Comparison of ENCODE assay signal across 28 cellular contexts in the genomic region with DNA sequence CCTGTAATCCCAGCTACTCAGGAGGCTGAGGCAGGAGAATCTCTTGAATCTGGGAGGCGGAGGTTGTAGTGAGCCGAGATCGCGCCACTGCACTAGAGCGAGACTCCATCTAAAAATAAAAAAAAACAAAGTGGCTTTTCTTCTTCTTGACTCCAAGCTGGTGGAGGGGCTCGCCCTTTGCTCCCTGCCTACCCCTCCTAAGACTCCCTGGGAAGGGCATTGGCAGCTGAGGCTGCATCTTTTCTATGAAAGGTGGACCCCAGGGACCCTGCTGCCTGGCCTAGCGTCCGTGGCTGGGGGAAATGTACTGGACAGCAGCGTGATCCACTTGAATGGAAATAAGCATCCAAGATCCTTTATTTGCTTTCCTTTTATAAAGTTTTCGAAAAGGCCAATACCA. TPM values are rescaled to one million over a fixed set of nuclear protein-coding genes. Genes with fewer than 3 reads are reported as not detected.
"Had no signal": no experiment of that assay in that cellular context is flagged by ENCODE, and none has a peak within 500 bp of the region (broad histone marks: within the 10 kb centered on the region; RNA-seq: fewer than 3 reads in every experiment).

No MANE protein-coding gene starts in this region.

- H3K36me3 Mint-ChIP-seq: natural killer cell; stimulated activated effector memory CD8-positive, alpha-beta T cell treated with anti-CD3 and anti-CD28 coated beads, Interleukin-12 subunit alpha, Interleukin-12 subunit beta, amount 100 ng/mL, for 72 hours; stimulated activated naive B cell treated with anti-CD40 and anti-IgM and Interleukin-4, amounts not matched to agents 10 μg/mL and 1 μg/mL and 100 μg/mL, for 72 hours had no signal

- H3K4me1 Mint-ChIP-seq: natural killer cell; stimulated activated effector memory CD8-positive, alpha-beta T cell treated with anti-CD3 and anti-CD28 coated beads, Interleukin-12 subunit alpha, Interleukin-12 subunit beta, amount 100 ng/mL, for 72 hours had no signal

- H3K27ac Mint-ChIP-seq: natural killer cell; nephron; stimulated activated effector memory CD8-positive, alpha-beta T cell treated with anti-CD3 and anti-CD28 coated beads, Interleukin-12 subunit alpha, Interleukin-12 subunit beta, amount 100 ng/mL, for 72 hours; stimulated activated naive B cell treated with anti-CD40 and anti-IgM and Interleukin-4, amounts not matched to agents 10 μg/mL and 1 μg/mL and 100 μg/mL, for 72 hours; stimulated activated naive CD8-positive, alpha-beta T cell treated with anti-CD3 and anti-CD28 coated beads, Interleukin-15, Interleukin-2, amounts not matched to agents 100 ng/mL and 50 ng/mL, for 24 hours had no signal

- H3K9me3 Mint-ChIP-seq: naive thymus-derived CD4-positive, alpha-beta T cell; natural killer cell; nephron; stimulated activated effector memory CD8-positive, alpha-beta T cell treated with anti-CD3 and anti-CD28 coated beads, Interleukin-12 subunit alpha, Interleukin-12 subunit beta, amount 100 ng/mL, for 72 hours; stimulated activated naive B cell treated with anti-CD40 and anti-IgM and Interleukin-4, amounts not matched to agents 10 μg/mL and 1 μg/mL and 100 μg/mL, for 72 hours; stimulated activated naive CD8-positive, alpha-beta T cell treated with anti-CD3 and anti-CD28 coated beads, Interleukin-15, Interleukin-2, amounts not matched to agents 100 ng/mL and 50 ng/mL, for 24 hours had no signal

- H3K4me1 ChIP-seq: parathyroid adenoma, sigmoid colon, vagina had no signal

- H3K9me3 ChIP-seq: ovary, psoas muscle, right lobe of liver, sigmoid colon, stomach, thoracic aorta, thyroid gland, tibial nerve, upper lobe of left lung, vagina had no signal

- H3K4me3 Mint-ChIP-seq: naive thymus-derived CD4-positive, alpha-beta T cell; natural killer cell; nephron; stimulated activated effector memory CD8-positive, alpha-beta T cell treated with anti-CD3 and anti-CD28 coated beads, Interleukin-12 subunit alpha, Interleukin-12 subunit beta, amount 100 ng/mL, for 72 hours; stimulated activated naive B cell treated with anti-CD40 and anti-IgM and Interleukin-4, amounts not matched to agents 10 μg/mL and 1 μg/mL and 100 μg/mL, for 72 hours; stimulated activated naive CD8-positive, alpha-beta T cell treated with anti-CD3 and anti-CD28 coated beads, Interleukin-15, Interleukin-2, amounts not matched to agents 100 ng/mL and 50 ng/mL, for 24 hours had no signal

- H3K27ac ChIP-seq: ovary, parathyroid adenoma, psoas muscle, right lobe of liver, sigmoid colon, stomach, thoracic aorta, thyroid gland, tibial nerve, upper lobe of left lung, vagina had no signal

- ATAC-seq: naive thymus-derived CD4-positive, alpha-beta T cell; natural killer cell; psoas muscle; right cardiac atrium; right lobe of liver; stimulated activated effector memory CD8-positive, alpha-beta T cell treated with anti-CD3 and anti-CD28 coated beads, Interleukin-12 subunit alpha, Interleukin-12 subunit beta, amount 100 ng/mL, for 72 hours; stimulated activated naive B cell treated with anti-CD40 and anti-IgM and Interleukin-4, amounts not matched to agents 10 μg/mL and 1 μg/mL and 100 μg/mL, for 72 hours had no signal

- H2AFZ ChIP-seq: parathyroid adenoma had no signal

- H3K27me3 Mint-ChIP-seq: stimulated activated naive CD8-positive, alpha-beta T cell treated with anti-CD3 and anti-CD28 coated beads, Interleukin-15, Interleukin-2, amounts not matched to agents 100 ng/mL and 50 ng/mL, for 24 hours had no signal

- H3K9ac ChIP-seq: parathyroid adenoma had no signal

- H3K36me3 ChIP-seq: ovary, right lobe of liver, sigmoid colon, stomach, thoracic aorta, thyroid gland, tibial nerve, upper lobe of left lung, vagina had no signal

- H3K4me3 ChIP-seq: ovary, psoas muscle, right lobe of liver, sigmoid colon, stomach, thoracic aorta, thyroid gland, tibial nerve, upper lobe of left lung, vagina had no signal

- H3K27me3 ChIP-seq: ovary, right lobe of liver, thyroid gland, tibial nerve, upper lobe of left lung, vagina had no signal

- DNase-seq: naive thymus-derived CD4-positive, alpha-beta T cell; natural killer cell; occipital lobe; ovary; psoas muscle; right cardiac atrium; right lobe of liver; sigmoid colon; small intestine; stimulated activated CD4-positive, alpha-beta T cell treated with anti-CD3 and anti-CD28 coated beads, Interleukin-15, amount 100 ng/mL, for 24 hours; stimulated activated CD4-positive, alpha-beta T cell treated with anti-CD3 and anti-CD28 coated beads, Interleukin-2, amount 100 ng/mL, for 24 hours; stimulated activated CD4-positive, alpha-beta T cell treated with anti-CD3 and anti-CD28 coated beads, Interleukin-2, amount 100 ng/mL, for 48 hours; stimulated activated CD4-positive, alpha-beta T cell treated with anti-CD3 and anti-CD28 coated beads, Interleukin-4, amount 100 ng/mL, for 24 hours; stimulated activated naive B cell treated with anti-CD40 and anti-IgM and Interleukin-4, amounts not matched to agents 10 μg/mL and 1 μg/mL and 100 μg/mL, for 72 hours; stimulated activated naive CD4-positive, alpha-beta T cell treated with Interleukin-2 at 50 U/mL for 16 hours; stomach; thyroid gland; trophoblast cell; upper lobe of left lung had no signal

RNA-seq across cellular contexts. Expression of a gene that starts 24.0 kb away (rescaled TPM):
- total RNA-seq: skeletal muscle tissue, thoracic aorta, ureter had no signal
